Comparison of ENCODE assay signal across 32 cellular contexts in the genomic region with DNA sequence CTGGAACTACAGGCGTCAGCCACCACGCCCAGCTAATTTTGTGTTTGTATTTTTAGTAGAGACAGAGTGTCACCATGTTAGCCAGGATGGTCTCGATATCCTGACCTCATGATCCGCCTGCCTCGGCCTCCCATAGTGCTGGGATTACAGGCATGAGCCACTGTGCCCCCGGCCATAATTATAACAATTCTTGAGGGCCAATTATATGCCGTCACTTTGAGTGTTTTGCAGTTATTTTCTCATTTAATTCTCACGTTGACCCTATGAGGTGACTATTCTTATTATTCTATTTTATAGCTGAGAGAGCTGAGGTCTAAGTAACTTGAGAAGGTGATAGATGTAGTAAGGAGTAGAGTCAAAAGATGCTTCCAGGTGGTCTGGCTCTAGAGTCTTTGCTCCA.
"Had no signal": no experiment of that assay in that cellular context is flagged by ENCODE, and none has a peak within 500 bp of the region (broad histone marks: within the 10 kb centered on the region; RNA-seq: fewer than 3 reads in every experiment).

No MANE protein-coding gene starts in this region.

- H3K36me3 ChIP-seq: brain microvascular endothelial cell, esophagus muscularis mucosa, gastrocnemius medialis had no signal

- ATAC-seq: activated T-cell treated with anti-CD3 and anti-CD28 coated beads, Interleukin-2, amount 50 U/mL, for 72 hours; effector memory CD8-positive, alpha-beta T cell; foreskin keratinocyte; gastrocnemius medialis; heart left ventricle; WTC11 had no signal

- H3K36me3 Mint-ChIP-seq: activated naive CD8-positive, alpha-beta T cell had no signal

- H3K4me3 Mint-ChIP-seq: activated CD4-positive, alpha-beta memory T cell treated with anti-CD3 and anti-CD28 coated beads, Interleukin-2, amount 10 ng/mL, durations not matched to agents 7 days and 5 days; activated CD4-positive, alpha-beta T cell treated with anti-CD3 and anti-CD28 coated beads, Interleukin-2, amount 10 ng/mL, durations not matched to agents 7 days and 5 days; activated naive CD8-positive, alpha-beta T cell; activated T-cell treated with anti-CD3 and anti-CD28 coated beads, Interleukin-2, amount 50 U/mL, for 24 hours; activated T-cell treated with anti-CD3 and anti-CD28 coated beads, Interleukin-2, amount 50 U/mL, for 72 hours; central memory CD8-positive, alpha-beta T cell; effector memory CD8-positive, alpha-beta T cell; WTC11 had no signal

- H3K9me3 Mint-ChIP-seq: activated CD4-positive, alpha-beta memory T cell treated with anti-CD3 and anti-CD28 coated beads, Interleukin-2, amount 10 ng/mL, durations not matched to agents 7 days and 5 days; activated CD4-positive, alpha-beta T cell treated with anti-CD3 and anti-CD28 coated beads, Interleukin-2, amount 10 ng/mL, durations not matched to agents 7 days and 5 days; activated T-cell treated with anti-CD3 and anti-CD28 coated beads, Interleukin-2, amount 50 U/mL, for 24 hours; activated T-cell treated with anti-CD3 and anti-CD28 coated beads, Interleukin-2, amount 50 U/mL, for 72 hours; central memory CD8-positive, alpha-beta T cell; effector memory CD8-positive, alpha-beta T cell; WTC11 had no signal

- H3K27ac Mint-ChIP-seq: activated CD4-positive, alpha-beta memory T cell treated with anti-CD3 and anti-CD28 coated beads, Interleukin-2, amount 10 ng/mL, durations not matched to agents 7 days and 5 days; activated CD4-positive, alpha-beta T cell treated with anti-CD3 and anti-CD28 coated beads, Interleukin-2, amount 10 ng/mL, durations not matched to agents 7 days and 5 days; activated naive CD8-positive, alpha-beta T cell; activated T-cell treated with anti-CD3 and anti-CD28 coated beads, Interleukin-2, amount 50 U/mL, for 24 hours; activated T-cell treated with anti-CD3 and anti-CD28 coated beads, Interleukin-2, amount 50 U/mL, for 72 hours; effector memory CD8-positive, alpha-beta T cell had no signal

- DNase-seq: activated CD4-positive, alpha-beta memory T cell treated with anti-CD3 and anti-CD28 coated beads, Interleukin-2, amount 10 ng/mL, durations not matched to agents 7 days and 5 days; activated CD4-positive, alpha-beta T cell treated with anti-CD3 and anti-CD28 coated beads for 1 hour; activated CD4-positive, alpha-beta T cell treated with anti-CD3 and anti-CD28 coated beads for 4 hours; activated CD4-positive, alpha-beta T cell treated with anti-CD3 and anti-CD28 coated beads, Interleukin-2, amount 10 ng/mL, durations not matched to agents 7 days and 5 days; activated CD4-positive, alpha-beta T cell treated with anti-CD3 and anti-CD28 coated beads, Interleukin-2, amount 50 U/mL, for 4 hours; activated CD8-positive, alpha-beta memory T cell treated with anti-CD3 and anti-CD28 coated beads, Interleukin-2, amount 50 U/mL, for 48 hours; activated effector memory CD4-positive, alpha-beta T cell treated with Interleukin-2 at 50 U/mL for 16 hours; activated gamma-delta T cell treated with Interleukin-2 at 50 U/mL for 16 hours; activated naive CD4-positive, alpha-beta T cell treated with anti-CD3 and anti-CD28 coated beads, Interleukin-2, amount 50 U/mL, for 16 hours; activated naive CD4-positive, alpha-beta T cell treated with Interleukin-2 at 50 U/mL for 16 hours; activated T-cell treated with anti-CD3 and anti-CD28 coated beads for 4 hours; activated T-cell treated with anti-CD3 and anti-CD28 coated beads, Interleukin-2, amount 50 U/mL, for 24 hours; activated T-cell treated with anti-CD3 and anti-CD28 coated beads, Interleukin-2, amount 50 U/mL, for 72 hours; amniotic stem cell; anterior cingulate cortex; brain microvascular endothelial cell; cortex of kidney; dermis blood vessel endothelial cell; effector CD4-positive, alpha-beta T cell; effector memory CD8-positive, alpha-beta T cell; erythroblast; foreskin keratinocyte; gastrocnemius medialis; glutamatergic neuron; heart left ventricle; T-helper 2 cell had no signal

- H3K4me3 ChIP-seq: esophagus muscularis mucosa, gastrocnemius medialis, heart left ventricle had no signal

- H3K27ac ChIP-seq: brain microvascular endothelial cell, esophagus muscularis mucosa, foreskin keratinocyte, gastrocnemius medialis, heart left ventricle had no signal

- H3K4me1 Mint-ChIP-seq: activated CD4-positive, alpha-beta memory T cell treated with anti-CD3 and anti-CD28 coated beads, Interleukin-2, amount 10 ng/mL, durations not matched to agents 7 days and 5 days; activated CD4-positive, alpha-beta T cell treated with anti-CD3 and anti-CD28 coated beads, Interleukin-2, amount 10 ng/mL, durations not matched to agents 7 days and 5 days had no signal

- H3K4me1 ChIP-seq: foreskin keratinocyte, gastrocnemius medialis had no signal

- H3K27me3 ChIP-seq: brain microvascular endothelial cell, esophagus muscularis mucosa, foreskin keratinocyte, gastrocnemius medialis had no signal

- H3K27me3 Mint-ChIP-seq: central memory CD8-positive, alpha-beta T cell; effector memory CD8-positive, alpha-beta T cell had no signal

- FAIRE-seq: astrocyte, bronchial epithelial cell had no signal

- H3K9me3 ChIP-seq: esophagus muscularis mucosa, gastrocnemius medialis, heart left ventricle had no signal
